ENCODE assay signal across 14 cellular contexts in genomic region chr12:124481772-124482566, GRCh38.
A peak's percentile ranks its signal among the peaks of the same experiment; 100 is the strongest.
DNase-seq lines count a peak whose midpoint lies in the region; ATAC-seq and TF ChIP-seq lines count a peak whose summit lies in the region.
"Had no signal": no experiment of that assay in that cellular context is flagged by ENCODE, and none has a peak within 500 bp of the region (broad histone marks: within the 10 kb centered on the region; RNA-seq: fewer than 3 reads in every experiment).

No MANE protein-coding gene starts in this region.

- H3K9me3 ChIP-seq in sigmoid colon = no peaks in the 10 kb centered on the region
- H3K9me3 ChIP-seq in OCI-LY7 (ENCODE audit: low read length) = no peaks in the 10 kb centered on the region

- TF ChIP-seq CTCF in WTC11 (IDR thresholded peaks at IDR 0.05) = no peak
- TF ChIP-seq CTCF in sigmoid colon (IDR thresholded peaks at IDR 0.05) = no peak
- no peak for TF ChIP-seq CTCF in OCI-LY7 (conservative IDR thresholded peaks at IDR 0.05; ENCODE audit: low read length)

- POLR2A ChIA-PET in activated naive CD8-positive, alpha-beta T cell treated with anti-CD3 and anti-CD28 coated beads, Interleukin-2, amount 10 ng/mL, durations not matched to agents 7 days and 5 days (lab: Charles Lee) = no interaction called here
- POLR2A ChIA-PET in WTC11 (lab: Charles Lee) = no interaction called here
- POLR2A ChIA-PET in OCI-LY7 (lab: Charles Lee) = no interaction called here

- no peaks in the 10 kb centered on the region for H3K9me3 Mint-ChIP-seq in activated naive CD8-positive, alpha-beta T cell treated with anti-CD3 and anti-CD28 coated beads, Interleukin-2, amount 10 ng/mL, durations not matched to agents 7 days and 5 days
- H3K9me3 Mint-ChIP-seq in activated naive CD8-positive, alpha-beta T cell treated with anti-CD3 and anti-CD28 coated beads, Interleukin-2, amount 50 U/mL, for 24 hours = no peaks in the 10 kb centered on the region
- H3K9me3 Mint-ChIP-seq in WTC11 = no peaks in the 10 kb centered on the region

- H3K27ac Mint-ChIP-seq in activated naive CD8-positive, alpha-beta T cell treated with anti-CD3 and anti-CD28 coated beads, Interleukin-2, amount 10 ng/mL, durations not matched to agents 7 days and 5 days = peak overlapping the region; percentile 43
- no peak overlapping the region for H3K27ac Mint-ChIP-seq in activated naive CD8-positive, alpha-beta T cell treated with anti-CD3 and anti-CD28 coated beads, Interleukin-2, amount 50 U/mL, for 24 hours
- H3K27ac Mint-ChIP-seq in WTC11 = peak overlapping the region; percentile 83

- CTCF ChIA-PET in WTC11 (lab: Charles Lee) (interaction anchor here (1.1 kb wide), 1 partner anchor 269 kb away, joined by 3 read pairs; no protein-coding TSS in a partner anchor), OCI-LY7 (lab: Charles Lee; ENCODE audit: unreplicated experiment) (no interaction called here)

- H3K9me2 ChIP-seq in OCI-LY7 (ENCODE audit: insufficient read depth, low read length) = no peaks in the 10 kb centered on the region

- H3K4me2 ChIP-seq in OCI-LY7 (ENCODE audit: low read length) = no peak overlapping the region

- intact Hi-C loops in sigmoid colon (cut with DNase I) (no loop called here), OCI-LY7 (cut with micrococcal nuclease; ENCODE audit: unreplicated experiment) (no loop called here)

- no peak for TF ChIP-seq POLR2A in sigmoid colon (IDR thresholded peaks at IDR 0.05)

- TF ChIP-seq EP300 in sigmoid colon (IDR thresholded peaks at IDR 0.05) = no peak

- 86 to 87% methylated on average over 19 of the region's 19 CpGs for WGBS in sigmoid colon, 2 donors

- H3K4me3 Mint-ChIP-seq in activated naive CD8-positive, alpha-beta T cell treated with anti-CD3 and anti-CD28 coated beads, Interleukin-2, amount 10 ng/mL, durations not matched to agents 7 days and 5 days = no peak overlapping the region
- no peak overlapping the region for H3K4me3 Mint-ChIP-seq in activated naive CD8-positive, alpha-beta T cell treated with anti-CD3 and anti-CD28 coated beads, Interleukin-2, amount 50 U/mL, for 24 hours
- H3K4me3 Mint-ChIP-seq in WTC11 = no peak overlapping the region

- H3K36me3 Mint-ChIP-seq in activated naive CD8-positive, alpha-beta T cell treated with anti-CD3 and anti-CD28 coated beads, Interleukin-2, amount 10 ng/mL, durations not matched to agents 7 days and 5 days = peaks cover 33% of the 10 kb centered on the region
- H3K36me3 Mint-ChIP-seq in activated naive CD8-positive, alpha-beta T cell treated with anti-CD3 and anti-CD28 coated beads, Interleukin-2, amount 50 U/mL, for 24 hours (ENCODE audit: low read depth) = peaks cover 40% of the 10 kb centered on the region
- peaks cover 30% of the 10 kb centered on the region for H3K36me3 Mint-ChIP-seq in WTC11

- BruUV-seq in OCI-LY7 (replicated peaks; lab: Mats Ljungman, UMichigan) = no TSS peak

- peak overlapping the region in 3 of 4 donors; percentile 66 to 79 (median 79) for H3K27ac ChIP-seq in sigmoid colon
- H3K27ac ChIP-seq in OCI-LY7 (ENCODE audit: low read depth, low read length, poor library complexity, severe bottlenecking) = no peak overlapping the region

- peaks cover 0 to 37% (median 33%) of the 10 kb centered on the region in 4 donors for H3K4me1 ChIP-seq in sigmoid colon
- H3K4me1 ChIP-seq in OCI-LY7 (ENCODE audit: insufficient read depth, low read length, poor library complexity, severe bottlenecking) = peaks cover 38% of the 10 kb centered on the region

- H2AFZ ChIP-seq in OCI-LY7 (ENCODE audit: low read length) = no peak overlapping the region

- no peaks in the 10 kb centered on the region for H3K79me2 ChIP-seq in OCI-LY7 (ENCODE audit: insufficient read depth, low read depth, low read length)

- no peaks in the 10 kb centered on the region for H4K20me1 ChIP-seq in OCI-LY7 (ENCODE audit: insufficient read depth, low read length)

- no peak for DNase-seq in activated naive CD8-positive, alpha-beta T cell treated with anti-CD3 and anti-CD28 coated beads, Interleukin-2, amount 10 ng/mL, durations not matched to agents 7 days and 5 days
- no peak for DNase-seq in activated naive CD8-positive, alpha-beta T cell treated with anti-CD3 and anti-CD28 coated beads, Interleukin-2, amount 50 U/mL, for 24 hours
- no peak for DNase-seq in WTC11 (ENCODE audit: low spot score)
- no peak for DNase-seq in sigmoid colon
- no peak for DNase-seq in middle frontal gyrus (ENCODE audit: extremely low spot score, low spot score)
- DNase-seq in OCI-LY7 (ENCODE audit: low spot score) = no peak
- DNase-seq: ACHN; NCI-H2107; OCI-M1; stimulated activated CD4-positive, alpha-beta T cell treated with anti-CD3 and anti-CD28 coated beads, Interleukin-2, amount 100 ng/mL, for 48 hours had no signal

- H3K4me1 Mint-ChIP-seq in activated naive CD8-positive, alpha-beta T cell treated with anti-CD3 and anti-CD28 coated beads, Interleukin-2, amount 10 ng/mL, durations not matched to agents 7 days and 5 days = peaks cover 19% of the 10 kb centered on the region
- H3K4me1 Mint-ChIP-seq in activated naive CD8-positive, alpha-beta T cell treated with anti-CD3 and anti-CD28 coated beads, Interleukin-2, amount 50 U/mL, for 24 hours = peaks cover 46% of the 10 kb centered on the region
- peaks cover 6% of the 10 kb centered on the region; the same call in 1 of the 2 replicates for H3K4me1 Mint-ChIP-seq in WTC11

- H3K4me3 ChIP-seq in sigmoid colon = no peak overlapping the region
- H3K4me3 ChIP-seq in OCI-LY7 (ENCODE audit: low read depth, low read length, poor library complexity, severe bottlenecking) = no peak overlapping the region
- H3K4me3 ChIP-seq: K562, lung had no signal

- H3K36me3 ChIP-seq in sigmoid colon (peaks cover 0 to 62% (median 33%) of the 10 kb centered on the region in 4 donors), OCI-LY7 (ENCODE audit: insufficient read depth, low read length) (peaks cover 36% of the 10 kb centered on the region)

- H3K27me3 ChIP-seq in sigmoid colon = no peaks in the 10 kb centered on the region

- no peaks in the 10 kb centered on the region for H3K27me3 Mint-ChIP-seq in activated naive CD8-positive, alpha-beta T cell treated with anti-CD3 and anti-CD28 coated beads, Interleukin-2, amount 10 ng/mL, durations not matched to agents 7 days and 5 days
- no peaks in the 10 kb centered on the region for H3K27me3 Mint-ChIP-seq in activated naive CD8-positive, alpha-beta T cell treated with anti-CD3 and anti-CD28 coated beads, Interleukin-2, amount 50 U/mL, for 24 hours
- H3K27me3 Mint-ChIP-seq in WTC11 (ENCODE audit: low read depth) = no peaks in the 10 kb centered on the region

- ATAC-seq in activated naive CD8-positive, alpha-beta T cell treated with anti-CD3 and anti-CD28 coated beads, Interleukin-2, amount 10 ng/mL, durations not matched to agents 7 days and 5 days (ENCODE audit: low read depth) = no peak
- ATAC-seq in activated naive CD8-positive, alpha-beta T cell treated with anti-CD3 and anti-CD28 coated beads, Interleukin-2, amount 50 U/mL, for 24 hours = no peak
- ATAC-seq in GM21786 (IDR thresholded peaks at IDR 0.05; ENCODE audit: unreplicated experiment) (peak; percentile 39), WTC11 (no peak), GM19328 (IDR thresholded peaks at IDR 0.05; ENCODE audit: unreplicated experiment) (no peak)
- ATAC-seq: K562 had no signal

TF ChIP-seq in WTC11, 78 proteins besides CTCF, POLR2A, EP300 and RAD21:
- TF ChIP-seq USF2 (CRISPR knock-in tag; IDR thresholded peaks at IDR 0.05) = no peak
- no peak for TF ChIP-seq PREB (CRISPR knock-in tag; IDR thresholded peaks at IDR 0.05; ENCODE audit: borderline replicate concordance)
- no peak for TF ChIP-seq JUN (CRISPR knock-in tag; IDR thresholded peaks at IDR 0.05)
TF ChIP-seq in WTC11: peak in this region for 0.
